In the genomic region with DNA sequence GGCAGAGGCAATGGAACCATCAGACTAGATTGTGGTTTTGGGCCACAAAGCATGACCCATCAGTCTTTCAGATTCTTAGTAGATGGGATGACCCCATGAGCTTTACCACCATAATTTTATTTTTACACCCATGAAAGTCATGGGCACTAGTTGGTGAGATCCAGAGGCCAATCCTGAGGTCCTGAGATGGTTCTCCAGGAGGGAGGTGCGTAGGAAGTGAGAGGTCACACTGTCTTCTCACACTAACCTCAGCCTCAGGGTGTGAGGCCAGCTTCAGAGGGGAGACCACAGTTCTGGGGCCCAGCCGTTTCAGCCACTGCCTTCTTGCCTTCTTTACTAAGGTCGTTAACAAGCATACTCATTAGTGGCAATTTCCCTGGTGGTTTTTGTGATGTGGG, we compare ENCODE assay signal across 9 cellular contexts.
A peak's percentile ranks its signal among the peaks of the same experiment; 100 is the strongest.
DNase-seq lines count a peak whose midpoint lies in the region; ATAC-seq lines count a peak whose summit lies in the region.
"Had no signal": no experiment of that assay in that cellular context is flagged by ENCODE, and none has a peak within 500 bp of the region (broad histone marks: within the 10 kb centered on the region; RNA-seq: fewer than 3 reads in every experiment).

No MANE protein-coding gene starts in this region.

- peak overlapping the region; percentile 87 to 95 (median 90) for H3K27ac Mint-ChIP-seq in IgD-negative memory B cell
- peak overlapping the region; percentile 95 for H3K27ac Mint-ChIP-seq in memory B cell

- H3K27me3 Mint-ChIP-seq in IgD-negative memory B cell (no peaks in the 10 kb centered on the region), memory B cell (no peaks in the 10 kb centered on the region)

- H3K4me3 Mint-ChIP-seq in IgD-negative memory B cell (peak overlapping the region in 2 of 4 donors; percentile 81 to 87), memory B cell (peak overlapping the region; percentile 47)

- ATAC-seq in GM18517 (IDR thresholded peaks at IDR 0.05; ENCODE audit: unreplicated experiment) = peak; percentile 25
- ATAC-seq in GM21717 (IDR thresholded peaks at IDR 0.05; ENCODE audit: unreplicated experiment) = peak; percentile 13
- ATAC-seq in memory B cell (ENCODE audit: low read depth) = no peak

- H3K4me1 Mint-ChIP-seq in IgD-negative memory B cell (peaks cover 33 to 40% (median 34%) of the 10 kb centered on the region in 3 donors), memory B cell (peaks cover 29% of the 10 kb centered on the region)

- DNase-seq in memory B cell (ENCODE audit: low spot score in 2 of 2) = no peak
- no peak for DNase-seq in glomerular visceral epithelial cell (ENCODE audit: extremely low spot score)
- DNase-seq in NOMO-1 treated with DMSO at 0.1 percent for 48 hours (lab: John Stamatoyannopoulos, UW; ENCODE audit: unreplicated experiment) = no peak
- no peak for DNase-seq in NCI-H226
- DNase-seq: activated CD8-positive, alpha-beta memory T cell treated with anti-CD3 and anti-CD28 coated beads, Interleukin-2, amount 50 U/mL, for 4 hours; retina had no signal

- H3K9me3 Mint-ChIP-seq in IgD-negative memory B cell = no peaks in the 10 kb centered on the region
- H3K9me3 Mint-ChIP-seq in memory B cell = no peaks in the 10 kb centered on the region

- no peaks in the 10 kb centered on the region for H3K36me3 Mint-ChIP-seq in IgD-negative memory B cell
- no peaks in the 10 kb centered on the region for H3K36me3 Mint-ChIP-seq in memory B cell
